ENCODE assay signal across 1 cellular context in the genomic region with DNA sequence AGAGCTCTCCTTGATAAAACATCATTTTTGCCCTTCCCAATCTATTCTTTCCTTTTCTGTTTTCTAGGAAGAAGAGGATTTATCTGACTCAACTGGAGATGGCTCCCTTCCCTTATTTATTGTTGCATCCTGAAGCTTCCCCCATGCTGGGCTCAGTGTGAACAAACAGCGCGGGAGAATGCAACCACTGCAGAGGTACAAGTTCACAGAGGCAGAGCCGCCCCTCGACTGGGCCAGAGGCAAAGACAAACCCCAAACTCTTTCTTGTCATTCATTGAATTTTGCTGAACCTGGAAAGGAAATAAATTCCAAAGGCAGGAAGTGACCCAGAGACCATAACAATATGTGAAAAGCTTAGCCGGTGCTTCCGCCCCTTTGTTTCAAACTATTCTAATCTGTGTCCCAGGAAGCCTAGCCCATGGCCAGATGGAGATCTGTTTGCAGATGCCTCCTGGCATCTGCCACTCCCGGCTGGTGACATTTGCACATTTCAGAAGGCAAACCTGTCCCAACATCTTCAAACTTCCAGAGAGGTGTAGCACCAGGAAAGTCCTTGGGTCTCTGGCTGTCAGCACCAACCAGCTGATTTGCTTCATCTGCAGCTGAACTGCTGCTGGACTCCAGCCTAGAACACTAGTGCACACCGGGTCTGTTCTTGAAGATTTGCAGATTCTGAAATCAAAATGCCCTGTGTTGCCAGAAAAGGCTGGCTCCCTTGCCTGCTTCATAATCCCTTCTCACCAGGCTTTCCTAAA.
A peak's percentile ranks its signal among the peaks of the same experiment; 100 is the strongest.
TF ChIP-seq lines count a peak whose summit lies in the region.

No MANE protein-coding gene starts in this region.

TF ChIP-seq in HepG2, 621 proteins besides CTCF, POLR2A, EP300 and RAD21 (continued from another document and continues in another):
- TF ChIP-seq ZNF878 (CRISPR knock-in tag; IDR thresholded peaks at IDR 0.05) (no peak; the same call in 1 of the 2 replicates), ZNF672 (CRISPR knock-in tag; IDR thresholded peaks at IDR 0.05) (no peak), EED (CRISPR knock-in tag; IDR thresholded peaks at IDR 0.05) (no peak), ZNF24 (IDR thresholded peaks at IDR 0.05) (0 out of 2 replicates have a peak, but pooled peaks have one; percentile 42), ZNF598 (CRISPR knock-in tag; IDR thresholded peaks at IDR 0.05; ENCODE audit: borderline replicate concordance) (peak; percentile 97), PCBP1 (IDR thresholded peaks at IDR 0.05; ENCODE audit: borderline replicate concordance, low read depth, low read length) (no peak), SRY (CRISPR knock-in tag; IDR thresholded peaks at IDR 0.05) (no peak), ZNF709 (CRISPR knock-in tag; IDR thresholded peaks at IDR 0.05) (no peak), JUND (CRISPR knock-in tag; IDR thresholded peaks at IDR 0.05) (no peak), ZNF512B (CRISPR knock-in tag; IDR thresholded peaks at IDR 0.05; ENCODE audit: borderline replicate concordance) (peak; percentile 41; the same call in 1 of the 2 replicates), ZNF329 (CRISPR knock-in tag; IDR thresholded peaks at IDR 0.05; ENCODE audit: low read depth) (no peak), FOXP1 (IDR thresholded peaks at IDR 0.05) (no peak), FOXP1 (CRISPR knock-in tag; IDR thresholded peaks at IDR 0.05) (0 out of 2 replicates have a peak, but pooled peaks have one; percentile 62), ZNF274 (CRISPR knock-in tag; IDR thresholded peaks at IDR 0.05) (no peak), HES4 (CRISPR knock-in tag; IDR thresholded peaks at IDR 0.05; ENCODE audit: borderline replicate concordance) (no peak), FOXK1 (CRISPR knock-in tag; IDR thresholded peaks at IDR 0.05; ENCODE audit: borderline replicate concordance, low read depth) (0 out of 2 replicates have a peak, but pooled peaks have one; percentile 13), SRSF1 (optimal IDR thresholded peaks at IDR 0.05; ENCODE audit: low read depth, low read length) (no peak), ZNF839 (CRISPR knock-in tag; IDR thresholded peaks at IDR 0.05; ENCODE audit: borderline replicate concordance) (no peak), KMT2B (CRISPR knock-in tag; IDR thresholded peaks at IDR 0.05) (peak; percentile 55; the same call in 1 of the 2 replicates), PTBP1 (IDR thresholded peaks at IDR 0.05; ENCODE audit: low read depth, low read length, poor library complexity, severe bottlenecking) (no peak), PBX2 (CRISPR knock-in tag; IDR thresholded peaks at IDR 0.05) (no peak), HOXD1 (CRISPR knock-in tag; IDR thresholded peaks at IDR 0.05) (no peak), AGO2 (optimal IDR thresholded peaks at IDR 0.05; ENCODE audit: low read depth, low read length) (no peak), ZC3H4 (CRISPR knock-in tag; IDR thresholded peaks at IDR 0.05; ENCODE audit: borderline replicate concordance) (no peak), SNAPC2 (CRISPR knock-in tag; IDR thresholded peaks at IDR 0.05) (no peak), MTF2 (CRISPR knock-in tag; IDR thresholded peaks at IDR 0.05; ENCODE audit: borderline replicate concordance) (0 out of 2 replicates have a peak, but pooled peaks have one; percentile 20), ISL2 (CRISPR knock-in tag; IDR thresholded peaks at IDR 0.05) (peak; percentile 65), ZNF550 (CRISPR knock-in tag; IDR thresholded peaks at IDR 0.05; ENCODE audit: borderline replicate concordance) (no peak), HNRNPH1 (optimal IDR thresholded peaks at IDR 0.05; ENCODE audit: low read depth, low read length) (no peak), NCOR1 (IDR thresholded peaks at IDR 0.05; ENCODE audit: borderline replicate concordance, low read length) (no peak), MIER3 (CRISPR knock-in tag; IDR thresholded peaks at IDR 0.05; ENCODE audit: borderline replicate concordance) (no peak), HNRNPUL1 (IDR thresholded peaks at IDR 0.05; ENCODE audit: low read depth, low read length) (no peak), ATF1 (CRISPR knock-in tag; IDR thresholded peaks at IDR 0.05) (peak; percentile 62), AGO1 (IDR thresholded peaks at IDR 0.05; ENCODE audit: low read depth, low read length, poor library complexity, severe bottlenecking) (no peak), HMGA1 (CRISPR knock-in tag; conservative IDR thresholded peaks at IDR 0.05) (no peak), ARID2 (CRISPR knock-in tag; IDR thresholded peaks at IDR 0.05; ENCODE audit: borderline replicate concordance) (no peak), MAF1 (CRISPR knock-in tag; IDR thresholded peaks at IDR 0.05; ENCODE audit: borderline replicate concordance) (no peak), ATRX (CRISPR knock-in tag; IDR thresholded peaks at IDR 0.05; ENCODE audit: borderline replicate concordance) (no peak), ZNF350 (CRISPR knock-in tag; IDR thresholded peaks at IDR 0.05; ENCODE audit: borderline replicate concordance, low read depth) (peak; percentile 33; the same call in 1 of the 2 replicates), ZBTB10 (CRISPR knock-in tag; IDR thresholded peaks at IDR 0.05; ENCODE audit: borderline replicate concordance) (0 out of 2 replicates have a peak, but pooled peaks have one; percentile 10), NR2F2 (IDR thresholded peaks at IDR 0.05; ENCODE audit: borderline replicate concordance, low read depth) (no peak), ZNF563 (CRISPR knock-in tag; IDR thresholded peaks at IDR 0.05) (no peak), MEIS2 (CRISPR knock-in tag; IDR thresholded peaks at IDR 0.05) (peak; percentile 76; the same call in 1 of the 2 replicates), KAT8 (CRISPR knock-in tag; IDR thresholded peaks at IDR 0.05) (peak; percentile 43)
- TF ChIP-seq, protein P1, sequence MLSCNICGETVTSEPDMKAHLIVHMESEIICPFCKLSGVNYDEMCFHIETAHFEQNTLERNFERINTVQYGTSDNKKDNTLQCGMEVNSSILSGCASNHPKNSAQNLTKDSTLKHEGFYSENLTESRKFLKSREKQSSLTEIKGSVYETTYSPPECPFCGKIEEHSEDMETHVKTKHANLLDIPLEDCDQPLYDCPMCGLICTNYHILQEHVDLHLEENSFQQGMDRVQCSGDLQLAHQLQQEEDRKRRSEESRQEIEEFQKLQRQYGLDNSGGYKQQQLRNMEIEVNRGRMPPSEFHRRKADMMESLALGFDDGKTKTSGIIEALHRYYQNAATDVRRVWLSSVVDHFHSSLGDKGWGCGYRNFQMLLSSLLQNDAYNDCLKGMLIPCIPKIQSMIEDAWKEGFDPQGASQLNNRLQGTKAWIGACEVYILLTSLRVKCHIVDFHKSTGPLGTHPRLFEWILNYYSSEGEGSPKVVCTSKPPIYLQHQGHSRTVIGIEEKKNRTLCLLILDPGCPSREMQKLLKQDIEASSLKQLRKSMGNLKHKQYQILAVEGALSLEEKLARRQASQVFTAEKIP (CRISPR knock-in tag; IDR thresholded peaks at IDR 0.05; ENCODE audit: borderline replicate concordance), result no peak
- TF ChIP-seq, protein P2, sequence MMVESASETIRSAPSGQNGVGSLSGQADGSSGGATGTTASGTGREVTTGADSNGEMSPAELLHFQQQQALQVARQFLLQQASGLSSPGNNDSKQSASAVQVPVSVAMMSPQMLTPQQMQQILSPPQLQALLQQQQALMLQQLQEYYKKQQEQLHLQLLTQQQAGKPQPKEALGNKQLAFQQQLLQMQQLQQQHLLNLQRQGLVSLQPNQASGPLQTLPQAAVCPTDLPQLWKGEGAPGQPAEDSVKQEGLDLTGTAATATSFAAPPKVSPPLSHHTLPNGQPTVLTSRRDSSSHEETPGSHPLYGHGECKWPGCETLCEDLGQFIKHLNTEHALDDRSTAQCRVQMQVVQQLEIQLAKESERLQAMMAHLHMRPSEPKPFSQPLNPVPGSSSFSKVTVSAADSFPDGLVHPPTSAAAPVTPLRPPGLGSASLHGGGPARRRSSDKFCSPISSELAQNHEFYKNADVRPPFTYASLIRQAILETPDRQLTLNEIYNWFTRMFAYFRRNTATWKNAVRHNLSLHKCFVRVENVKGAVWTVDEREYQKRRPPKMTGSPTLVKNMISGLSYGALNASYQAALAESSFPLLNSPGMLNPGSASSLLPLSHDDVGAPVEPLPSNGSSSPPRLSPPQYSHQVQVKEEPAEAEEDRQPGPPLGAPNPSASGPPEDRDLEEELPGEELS (CRISPR knock-in tag; IDR thresholded peaks at IDR 0.05), result peak; percentile 75; the same call in 1 of the 2 replicates
- TF ChIP-seq, protein P3, sequence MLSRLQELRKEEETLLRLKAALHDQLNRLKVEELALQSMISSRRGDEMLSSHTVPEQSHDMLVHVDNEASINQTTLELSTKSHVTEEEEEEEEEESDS (CRISPR knock-in tag; IDR thresholded peaks at IDR 0.05; ENCODE audit: borderline replicate concordance), result no peak
- TF ChIP-seq, protein P4, sequence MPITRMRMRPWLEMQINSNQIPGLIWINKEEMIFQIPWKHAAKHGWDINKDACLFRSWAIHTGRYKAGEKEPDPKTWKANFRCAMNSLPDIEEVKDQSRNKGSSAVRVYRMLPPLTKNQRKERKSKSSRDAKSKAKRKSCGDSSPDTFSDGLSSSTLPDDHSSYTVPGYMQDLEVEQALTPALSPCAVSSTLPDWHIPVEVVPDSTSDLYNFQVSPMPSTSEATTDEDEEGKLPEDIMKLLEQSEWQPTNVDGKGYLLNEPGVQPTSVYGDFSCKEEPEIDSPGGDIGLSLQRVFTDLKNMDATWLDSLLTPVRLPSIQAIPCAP (CRISPR knock-in tag; IDR thresholded peaks at IDR 0.05; ENCODE audit: low read depth), result no peak
- TF ChIP-seq, protein P5, sequence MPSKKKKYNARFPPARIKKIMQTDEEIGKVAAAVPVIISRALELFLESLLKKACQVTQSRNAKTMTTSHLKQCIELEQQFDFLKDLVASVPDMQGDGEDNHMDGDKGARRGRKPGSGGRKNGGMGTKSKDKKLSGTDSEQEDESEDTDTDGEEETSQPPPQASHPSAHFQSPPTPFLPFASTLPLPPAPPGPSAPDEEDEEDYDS (CRISPR knock-in tag; IDR thresholded peaks at IDR 0.05), result peak; percentile 59; the same call in 1 of the 2 replicates
- TF ChIP-seq, protein P6, sequence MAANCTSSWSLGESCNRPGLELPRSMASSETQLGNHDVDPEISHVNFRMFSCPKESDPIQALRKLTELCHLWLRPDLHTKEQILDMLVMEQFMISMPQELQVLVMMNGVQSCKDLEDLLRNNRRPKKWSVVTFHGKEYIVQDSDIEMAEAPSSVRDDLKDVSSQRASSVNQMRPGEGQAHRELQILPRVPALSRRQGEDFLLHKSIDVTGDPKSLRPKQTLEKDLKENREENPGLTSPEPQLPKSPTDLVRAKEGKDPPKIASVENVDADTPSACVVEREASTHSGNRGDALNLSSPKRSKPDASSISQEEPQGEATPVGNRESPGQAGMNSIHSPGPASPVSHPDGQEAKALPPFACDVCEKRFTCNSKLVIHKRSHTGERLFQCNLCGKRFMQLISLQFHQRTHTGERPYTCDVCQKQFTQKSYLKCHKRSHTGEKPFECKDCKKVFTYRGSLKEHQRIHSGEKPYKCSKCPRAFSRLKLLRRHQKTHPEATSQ (CRISPR knock-in tag; IDR thresholded peaks at IDR 0.05; ENCODE audit: borderline replicate concordance), result no peak; the same call in 1 of the 2 replicates
- TF ChIP-seq, protein P7, sequence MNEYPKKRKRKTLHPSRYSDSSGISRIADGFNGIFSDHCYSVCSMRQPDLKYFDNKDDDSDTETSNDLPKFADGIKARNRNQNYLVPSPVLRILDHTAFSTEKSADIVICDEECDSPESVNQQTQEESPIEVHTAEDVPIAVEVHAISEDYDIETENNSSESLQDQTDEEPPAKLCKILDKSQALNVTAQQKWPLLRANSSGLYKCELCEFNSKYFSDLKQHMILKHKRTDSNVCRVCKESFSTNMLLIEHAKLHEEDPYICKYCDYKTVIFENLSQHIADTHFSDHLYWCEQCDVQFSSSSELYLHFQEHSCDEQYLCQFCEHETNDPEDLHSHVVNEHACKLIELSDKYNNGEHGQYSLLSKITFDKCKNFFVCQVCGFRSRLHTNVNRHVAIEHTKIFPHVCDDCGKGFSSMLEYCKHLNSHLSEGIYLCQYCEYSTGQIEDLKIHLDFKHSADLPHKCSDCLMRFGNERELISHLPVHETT (CRISPR knock-in tag; conservative IDR thresholded peaks at IDR 0.05), result no peak
